Comparison of ENCODE assay signal across 1 cellular context in the genomic region with DNA sequence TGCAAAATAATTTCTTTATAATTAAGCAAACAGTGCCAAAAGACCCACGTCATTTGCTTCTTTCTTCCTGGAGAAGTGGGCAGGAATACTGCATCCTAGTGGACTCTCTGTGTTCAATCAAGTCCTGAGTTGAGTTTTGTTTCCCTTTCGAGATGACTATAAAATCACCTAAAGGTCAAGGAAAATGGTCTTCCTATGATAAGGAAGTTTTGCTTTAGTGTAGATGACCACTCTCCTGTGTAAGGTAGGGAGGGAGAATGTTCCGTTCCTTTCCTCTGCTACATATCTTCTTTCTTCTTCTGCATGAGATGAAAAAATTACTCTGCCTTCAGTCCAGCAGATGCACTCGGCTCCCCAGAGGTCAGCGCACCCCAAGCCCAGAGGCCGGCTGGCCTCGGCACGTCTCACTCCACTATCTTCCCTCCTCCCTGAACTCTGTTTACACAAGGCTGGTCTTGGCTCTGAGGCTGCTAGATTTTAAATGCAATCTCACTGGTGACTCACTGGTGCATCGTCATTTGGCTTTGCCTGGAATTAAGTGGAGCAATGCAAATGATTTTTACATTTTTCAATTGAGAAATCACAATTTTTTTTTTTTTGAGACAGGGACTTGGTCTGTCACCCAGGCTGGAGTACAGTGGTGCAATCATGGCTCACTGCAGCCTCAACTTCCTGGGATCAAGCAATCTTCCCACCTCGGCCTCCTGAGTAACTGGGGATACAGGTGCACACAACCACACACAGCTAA.
A peak's percentile ranks its signal among the peaks of the same experiment; 100 is the strongest.
TF ChIP-seq lines count a peak whose summit lies in the region.

No MANE protein-coding gene starts in this region.

TF ChIP-seq in HepG2, 621 proteins besides CTCF, POLR2A, EP300 and RAD21 (continued from another document and continues in another):
- TF ChIP-seq, protein P1, sequence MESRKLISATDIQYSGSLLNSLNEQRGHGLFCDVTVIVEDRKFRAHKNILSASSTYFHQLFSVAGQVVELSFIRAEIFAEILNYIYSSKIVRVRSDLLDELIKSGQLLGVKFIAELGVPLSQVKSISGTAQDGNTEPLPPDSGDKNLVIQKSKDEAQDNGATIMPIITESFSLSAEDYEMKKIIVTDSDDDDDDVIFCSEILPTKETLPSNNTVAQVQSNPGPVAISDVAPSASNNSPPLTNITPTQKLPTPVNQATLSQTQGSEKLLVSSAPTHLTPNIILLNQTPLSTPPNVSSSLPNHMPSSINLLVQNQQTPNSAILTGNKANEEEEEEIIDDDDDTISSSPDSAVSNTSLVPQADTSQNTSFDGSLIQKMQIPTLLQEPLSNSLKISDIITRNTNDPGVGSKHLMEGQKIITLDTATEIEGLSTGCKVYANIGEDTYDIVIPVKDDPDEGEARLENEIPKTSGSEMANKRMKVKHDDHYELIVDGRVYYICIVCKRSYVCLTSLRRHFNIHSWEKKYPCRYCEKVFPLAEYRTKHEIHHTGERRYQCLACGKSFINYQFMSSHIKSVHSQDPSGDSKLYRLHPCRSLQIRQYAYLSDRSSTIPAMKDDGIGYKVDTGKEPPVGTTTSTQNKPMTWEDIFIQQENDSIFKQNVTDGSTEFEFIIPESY (CRISPR knock-in tag; IDR thresholded peaks at IDR 0.05): 0 out of 2 replicates have a peak, but pooled peaks have one; percentile 12
- TF ChIP-seq CBX1 (IDR thresholded peaks at IDR 0.05; ENCODE audit: low read depth) (peak; percentile 35), ERF (CRISPR knock-in tag; IDR thresholded peaks at IDR 0.05) (0 out of 2 replicates have a peak, but pooled peaks have one; percentile 51), ZNF777 (CRISPR knock-in tag; IDR thresholded peaks at IDR 0.05) (no peak), FOXK1 (CRISPR knock-in tag; IDR thresholded peaks at IDR 0.05; ENCODE audit: borderline replicate concordance, low read depth) (no peak), CHD4 (IDR thresholded peaks at IDR 0.05; ENCODE audit: borderline replicate concordance, low read length) (no peak), RAD51 (IDR thresholded peaks at IDR 0.05; ENCODE audit: borderline replicate concordance) (no peak), ZNF225 (CRISPR knock-in tag; IDR thresholded peaks at IDR 0.05) (no peak), U2AF2 (IDR thresholded peaks at IDR 0.05; ENCODE audit: low read depth, low read length) (no peak), ELF3 (CRISPR knock-in tag; IDR thresholded peaks at IDR 0.05) (peak; percentile 61), KLF16 (CRISPR knock-in tag; IDR thresholded peaks at IDR 0.05) (no peak), PHF20 (CRISPR knock-in tag; IDR thresholded peaks at IDR 0.05) (no peak), PCBP2 (optimal IDR thresholded peaks at IDR 0.05; ENCODE audit: low read depth, low read length, poor library complexity, severe bottlenecking) (no peak), ZNF235 (CRISPR knock-in tag; IDR thresholded peaks at IDR 0.05; ENCODE audit: borderline replicate concordance) (no peak), SCMH1 (CRISPR knock-in tag; IDR thresholded peaks at IDR 0.05; ENCODE audit: borderline replicate concordance) (no peak), AHR (CRISPR knock-in tag; IDR thresholded peaks at IDR 0.05) (no peak), ZNF292 (CRISPR knock-in tag; IDR thresholded peaks at IDR 0.05; ENCODE audit: borderline replicate concordance, low read depth) (peak; percentile 75; the same call in 1 of the 2 replicates), KLF9 (CRISPR knock-in tag; IDR thresholded peaks at IDR 0.05; ENCODE audit: low read depth) (no peak), ZNF644 (CRISPR knock-in tag; IDR thresholded peaks at IDR 0.05; ENCODE audit: low read depth) (0 out of 2 replicates have a peak, but pooled peaks have one; percentile 33), MTF1 (CRISPR knock-in tag; IDR thresholded peaks at IDR 0.05) (no peak), TBX3 (IDR thresholded peaks at IDR 0.05; ENCODE audit: borderline replicate concordance) (no peak), MYNN (CRISPR knock-in tag; IDR thresholded peaks at IDR 0.05; ENCODE audit: low read depth) (no peak), ZSCAN25 (CRISPR knock-in tag; IDR thresholded peaks at IDR 0.05) (no peak), ZBTB42 (CRISPR knock-in tag; IDR thresholded peaks at IDR 0.05) (no peak), PAF1 (CRISPR knock-in tag; IDR thresholded peaks at IDR 0.05) (no peak), BCL6 (CRISPR knock-in tag; IDR thresholded peaks at IDR 0.05) (peak; percentile 17; the same call in 1 of the 2 replicates), ZNF224 (CRISPR knock-in tag; IDR thresholded peaks at IDR 0.05) (no peak), CCDC6 (CRISPR knock-in tag; IDR thresholded peaks at IDR 0.05) (no peak), ZFP1 (CRISPR knock-in tag; IDR thresholded peaks at IDR 0.05) (no peak), SMAD3 (CRISPR knock-in tag; IDR thresholded peaks at IDR 0.05) (0 out of 2 replicates have a peak, but pooled peaks have one; percentile 40), GABPA (IDR thresholded peaks at IDR 0.05; ENCODE audit: low read depth, low read length) (no peak), GABPA (CRISPR knock-in tag; IDR thresholded peaks at IDR 0.05; ENCODE audit: low read depth) (no peak), ATF1 (CRISPR knock-in tag; IDR thresholded peaks at IDR 0.05) (no peak), RBM39 (IDR thresholded peaks at IDR 0.05; ENCODE audit: low read depth, low read length, poor library complexity, severe bottlenecking) (no peak), ZNF782 (CRISPR knock-in tag; IDR thresholded peaks at IDR 0.05; ENCODE audit: borderline replicate concordance) (no peak), ZFP36L1 (CRISPR knock-in tag; IDR thresholded peaks at IDR 0.05) (peak; percentile 64; the same call in 1 of the 2 replicates), ZNF232 (CRISPR knock-in tag; IDR thresholded peaks at IDR 0.05; ENCODE audit: borderline replicate concordance) (no peak), KDM6A (CRISPR knock-in tag; IDR thresholded peaks at IDR 0.05; ENCODE audit: low read depth) (no peak), HMG20A (CRISPR knock-in tag; IDR thresholded peaks at IDR 0.05; ENCODE audit: borderline replicate concordance) (peak; percentile 21; the same call in 1 of the 2 replicates), YEATS2 (CRISPR knock-in tag; IDR thresholded peaks at IDR 0.05; ENCODE audit: borderline replicate concordance) (no peak), TGIF2 (CRISPR knock-in tag; IDR thresholded peaks at IDR 0.05) (no peak)
- TF ChIP-seq, protein P2, sequence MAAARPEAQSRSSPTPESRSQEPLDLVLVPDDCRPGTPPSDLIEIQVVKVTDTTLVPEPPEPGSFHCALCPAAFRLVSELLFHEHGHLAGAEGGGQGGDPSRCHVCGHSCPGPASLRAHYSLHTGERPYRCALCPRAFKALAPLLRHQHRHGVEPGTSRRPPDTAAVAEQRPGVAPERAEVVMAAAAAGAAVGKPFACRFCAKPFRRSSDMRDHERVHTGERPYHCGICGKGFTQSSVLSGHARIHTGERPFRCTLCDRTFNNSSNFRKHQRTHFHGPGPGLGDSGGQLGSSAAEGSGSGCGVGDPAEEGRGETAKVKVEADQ (CRISPR knock-in tag; IDR thresholded peaks at IDR 0.05; ENCODE audit: borderline replicate concordance): no peak
- TF ChIP-seq, protein P3, sequence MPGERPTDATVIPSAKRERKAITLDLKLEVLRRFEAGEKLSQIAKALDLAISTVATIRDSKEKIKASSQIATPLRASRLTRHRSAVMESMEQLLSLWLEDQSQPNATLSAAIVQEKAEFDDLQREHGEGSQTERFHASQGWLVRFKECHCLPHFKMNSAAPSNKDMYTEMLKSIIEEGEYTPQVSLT (CRISPR knock-in tag; IDR thresholded peaks at IDR 0.05; ENCODE audit: borderline replicate concordance, low read depth): no peak
- TF ChIP-seq, protein P4, sequence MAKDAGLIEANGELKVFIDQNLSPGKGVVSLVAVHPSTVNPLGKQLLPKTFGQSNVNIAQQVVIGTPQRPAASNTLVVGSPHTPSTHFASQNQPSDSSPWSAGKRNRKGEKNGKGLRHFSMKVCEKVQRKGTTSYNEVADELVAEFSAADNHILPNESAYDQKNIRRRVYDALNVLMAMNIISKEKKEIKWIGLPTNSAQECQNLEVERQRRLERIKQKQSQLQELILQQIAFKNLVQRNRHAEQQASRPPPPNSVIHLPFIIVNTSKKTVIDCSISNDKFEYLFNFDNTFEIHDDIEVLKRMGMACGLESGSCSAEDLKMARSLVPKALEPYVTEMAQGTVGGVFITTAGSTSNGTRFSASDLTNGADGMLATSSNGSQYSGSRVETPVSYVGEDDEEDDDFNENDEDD (CRISPR knock-in tag; IDR thresholded peaks at IDR 0.05; ENCODE audit: borderline replicate concordance): peak; percentile 32; the same call in 1 of the 2 replicates
- TF ChIP-seq, protein P5, sequence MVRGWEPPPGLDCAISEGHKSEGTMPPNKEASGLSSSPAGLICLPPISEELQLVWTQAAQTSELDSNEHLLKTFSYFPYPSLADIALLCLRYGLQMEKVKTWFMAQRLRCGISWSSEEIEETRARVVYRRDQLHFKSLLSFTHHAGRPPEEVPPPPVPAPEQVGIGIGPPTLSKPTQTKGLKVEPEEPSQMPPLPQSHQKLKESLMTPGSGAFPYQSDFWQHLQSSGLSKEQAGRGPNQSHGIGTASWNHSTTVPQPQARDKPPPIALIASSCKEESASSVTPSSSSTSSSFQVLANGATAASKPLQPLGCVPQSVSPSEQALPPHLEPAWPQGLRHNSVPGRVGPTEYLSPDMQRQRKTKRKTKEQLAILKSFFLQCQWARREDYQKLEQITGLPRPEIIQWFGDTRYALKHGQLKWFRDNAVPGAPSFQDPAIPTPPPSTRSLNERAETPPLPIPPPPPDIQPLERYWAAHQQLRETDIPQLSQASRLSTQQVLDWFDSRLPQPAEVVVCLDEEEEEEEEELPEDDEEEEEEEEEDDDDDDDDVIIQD (CRISPR knock-in tag; IDR thresholded peaks at IDR 0.05; ENCODE audit: low read depth): peak; percentile 64
- TF ChIP-seq, protein P6, sequence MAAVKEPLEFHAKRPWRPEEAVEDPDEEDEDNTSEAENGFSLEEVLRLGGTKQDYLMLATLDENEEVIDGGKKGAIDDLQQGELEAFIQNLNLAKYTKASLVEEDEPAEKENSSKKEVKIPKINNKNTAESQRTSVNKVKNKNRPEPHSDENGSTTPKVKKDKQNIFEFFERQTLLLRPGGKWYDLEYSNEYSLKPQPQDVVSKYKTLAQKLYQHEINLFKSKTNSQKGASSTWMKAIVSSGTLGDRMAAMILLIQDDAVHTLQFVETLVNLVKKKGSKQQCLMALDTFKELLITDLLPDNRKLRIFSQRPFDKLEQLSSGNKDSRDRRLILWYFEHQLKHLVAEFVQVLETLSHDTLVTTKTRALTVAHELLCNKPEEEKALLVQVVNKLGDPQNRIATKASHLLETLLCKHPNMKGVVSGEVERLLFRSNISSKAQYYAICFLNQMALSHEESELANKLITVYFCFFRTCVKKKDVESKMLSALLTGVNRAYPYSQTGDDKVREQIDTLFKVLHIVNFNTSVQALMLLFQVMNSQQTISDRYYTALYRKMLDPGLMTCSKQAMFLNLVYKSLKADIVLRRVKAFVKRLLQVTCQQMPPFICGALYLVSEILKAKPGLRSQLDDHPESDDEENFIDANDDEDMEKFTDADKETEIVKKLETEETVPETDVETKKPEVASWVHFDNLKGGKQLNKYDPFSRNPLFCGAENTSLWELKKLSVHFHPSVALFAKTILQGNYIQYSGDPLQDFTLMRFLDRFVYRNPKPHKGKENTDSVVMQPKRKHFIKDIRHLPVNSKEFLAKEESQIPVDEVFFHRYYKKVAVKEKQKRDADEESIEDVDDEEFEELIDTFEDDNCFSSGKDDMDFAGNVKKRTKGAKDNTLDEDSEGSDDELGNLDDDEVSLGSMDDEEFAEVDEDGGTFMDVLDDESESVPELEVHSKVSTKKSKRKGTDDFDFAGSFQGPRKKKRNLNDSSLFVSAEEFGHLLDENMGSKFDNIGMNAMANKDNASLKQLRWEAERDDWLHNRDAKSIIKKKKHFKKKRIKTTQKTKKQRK (IDR thresholded peaks at IDR 0.05; ENCODE audit: low read length): no peak
- TF ChIP-seq, protein P7, sequence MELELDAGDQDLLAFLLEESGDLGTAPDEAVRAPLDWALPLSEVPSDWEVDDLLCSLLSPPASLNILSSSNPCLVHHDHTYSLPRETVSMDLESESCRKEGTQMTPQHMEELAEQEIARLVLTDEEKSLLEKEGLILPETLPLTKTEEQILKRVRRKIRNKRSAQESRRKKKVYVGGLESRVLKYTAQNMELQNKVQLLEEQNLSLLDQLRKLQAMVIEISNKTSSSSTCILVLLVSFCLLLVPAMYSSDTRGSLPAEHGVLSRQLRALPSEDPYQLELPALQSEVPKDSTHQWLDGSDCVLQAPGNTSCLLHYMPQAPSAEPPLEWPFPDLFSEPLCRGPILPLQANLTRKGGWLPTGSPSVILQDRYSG (CRISPR knock-in tag; IDR thresholded peaks at IDR 0.05): no peak
- TF ChIP-seq, protein P8, sequence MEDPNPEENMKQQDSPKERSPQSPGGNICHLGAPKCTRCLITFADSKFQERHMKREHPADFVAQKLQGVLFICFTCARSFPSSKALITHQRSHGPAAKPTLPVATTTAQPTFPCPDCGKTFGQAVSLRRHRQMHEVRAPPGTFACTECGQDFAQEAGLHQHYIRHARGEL (CRISPR knock-in tag; IDR thresholded peaks at IDR 0.05): no peak
- TF ChIP-seq, protein P9, sequence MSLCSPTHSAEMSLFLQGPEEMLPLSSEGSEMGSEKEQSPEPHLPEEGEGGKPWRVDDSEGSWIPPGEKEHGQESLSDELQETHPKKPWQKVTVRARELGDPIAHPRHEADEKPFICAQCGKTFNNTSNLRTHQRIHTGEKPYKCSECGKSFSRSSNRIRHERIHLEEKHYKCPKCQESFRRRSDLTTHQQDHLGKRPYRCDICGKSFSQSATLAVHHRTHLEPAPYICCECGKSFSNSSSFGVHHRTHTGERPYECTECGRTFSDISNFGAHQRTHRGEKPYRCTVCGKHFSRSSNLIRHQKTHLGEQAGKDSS (CRISPR knock-in tag; IDR thresholded peaks at IDR 0.05; ENCODE audit: borderline replicate concordance, low read depth): no peak
- TF ChIP-seq, protein P10, sequence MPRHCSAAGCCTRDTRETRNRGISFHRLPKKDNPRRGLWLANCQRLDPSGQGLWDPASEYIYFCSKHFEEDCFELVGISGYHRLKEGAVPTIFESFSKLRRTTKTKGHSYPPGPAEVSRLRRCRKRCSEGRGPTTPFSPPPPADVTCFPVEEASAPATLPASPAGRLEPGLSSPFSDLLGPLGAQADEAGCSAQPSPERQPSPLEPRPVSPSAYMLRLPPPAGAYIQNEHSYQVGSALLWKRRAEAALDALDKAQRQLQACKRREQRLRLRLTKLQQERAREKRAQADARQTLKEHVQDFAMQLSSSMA (CRISPR knock-in tag; IDR thresholded peaks at IDR 0.05): no peak
- TF ChIP-seq, protein P11, sequence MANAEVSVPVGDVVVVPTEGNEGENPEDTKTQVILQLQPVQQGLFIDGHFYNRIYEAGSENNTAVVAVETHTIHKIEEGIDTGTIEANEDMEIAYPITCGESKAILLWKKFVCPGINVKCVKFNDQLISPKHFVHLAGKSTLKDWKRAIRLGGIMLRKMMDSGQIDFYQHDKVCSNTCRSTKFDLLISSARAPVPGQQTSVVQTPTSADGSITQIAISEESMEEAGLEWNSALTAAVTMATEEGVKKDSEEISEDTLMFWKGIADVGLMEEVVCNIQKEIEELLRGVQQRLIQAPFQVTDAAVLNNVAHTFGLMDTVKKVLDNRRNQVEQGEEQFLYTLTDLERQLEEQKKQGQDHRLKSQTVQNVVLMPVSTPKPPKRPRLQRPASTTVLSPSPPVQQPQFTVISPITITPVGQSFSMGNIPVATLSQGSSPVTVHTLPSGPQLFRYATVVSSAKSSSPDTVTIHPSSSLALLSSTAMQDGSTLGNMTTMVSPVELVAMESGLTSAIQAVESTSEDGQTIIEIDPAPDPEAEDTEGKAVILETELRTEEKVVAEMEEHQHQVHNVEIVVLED (CRISPR knock-in tag; IDR thresholded peaks at IDR 0.05; ENCODE audit: borderline replicate concordance): no peak
